In genomic region chr5:54886866-54887265, GRCh38 we compare ENCODE assay signal across 20 cellular contexts.
"Had no signal": no experiment of that assay in that cellular context is flagged by ENCODE, and none has a peak within 500 bp of the region (broad histone marks: within the 10 kb centered on the region; RNA-seq: fewer than 3 reads in every experiment).

No MANE protein-coding gene starts in this region.

- H3K4me3 Mint-ChIP-seq: IgD-negative memory B cell had no signal

- H3K4me2 ChIP-seq: KMS-11, SK-N-SH had no signal

- H3K4me3 ChIP-seq: K562 had no signal

- H3K27ac ChIP-seq: KMS-11, RWPE1 had no signal

- H3K27ac Mint-ChIP-seq: IgD-negative memory B cell had no signal

- DNase-seq: Kasumi-1, MM.1S, NCI-H1092 treated with DMSO at 0.1 percent for 48 hours, NCI-H1436, NCI-H187, NCI-H2029, NCI-H2081 treated with DMSO at 0.1 percent for 48 hours, NCI-H2171, NCI-H226, NCI-H446, NCI-H510A, NCI-H69, NCI-H774, PC-3, SHP77, SK-N-SH had no signal

- H3K9ac ChIP-seq: KMS-11, SK-N-SH had no signal

- H3K9me3 ChIP-seq: SK-N-SH had no signal

- H3K9me3 Mint-ChIP-seq: IgD-negative memory B cell had no signal

- H3K36me3 Mint-ChIP-seq: IgD-negative memory B cell had no signal
